ENCODE assay signal across 35 cellular contexts in genomic region chr6:4625557-4625956, GRCh38.
"Had no signal": no experiment of that assay in that cellular context is flagged by ENCODE, and none has a peak within 500 bp of the region (broad histone marks: within the 10 kb centered on the region; RNA-seq: fewer than 3 reads in every experiment).

No MANE protein-coding gene starts in this region.

- ATAC-seq: activated CD8-positive, alpha-beta memory T cell treated with anti-CD3 and anti-CD28 coated beads, Interleukin-2, amount 10 ng/mL, durations not matched to agents 7 days and 5 days; activated CD8-positive, alpha-beta T cell treated with anti-CD3 and anti-CD28 coated beads, Interleukin-2, amount 10 ng/mL, durations not matched to agents 7 days and 5 days; activated naive CD8-positive, alpha-beta T cell treated with anti-CD3 and anti-CD28 coated beads, Interleukin-2, amount 50 U/mL, for 24 hours had no signal

- H3K4me1 ChIP-seq: ascending aorta had no signal

- H3K27ac Mint-ChIP-seq: activated B cell treated with CpG ODN at 0.5 μM for 24 hours; activated CD4-positive, alpha-beta memory T cell treated with anti-CD3 and anti-CD28 coated beads, Interleukin-2, amount 10 ng/mL, durations not matched to agents 7 days and 5 days; activated CD4-positive, alpha-beta T cell treated with anti-CD3 and anti-CD28 coated beads, Interleukin-2, amount 10 ng/mL, durations not matched to agents 24 days and 14 days; activated CD8-positive, alpha-beta memory T cell treated with anti-CD3 and anti-CD28 coated beads, Interleukin-2, amount 10 ng/mL, durations not matched to agents 7 days and 5 days; activated CD8-positive, alpha-beta T cell treated with anti-CD3 and anti-CD28 coated beads, Interleukin-2, amount 10 ng/mL, durations not matched to agents 7 days and 5 days; activated naive CD4-positive, alpha-beta T cell treated with anti-CD3 and anti-CD28 coated beads, Interleukin-2, amount 10 ng/mL, durations not matched to agents 7 days and 5 days; activated naive CD4-positive, alpha-beta T cell treated with anti-CD3 and anti-CD28 coated beads, Interleukin-2, amount 50 U/mL, for 24 hours; activated naive CD8-positive, alpha-beta T cell; activated naive CD8-positive, alpha-beta T cell treated with anti-CD3 and anti-CD28 coated beads, Interleukin-2, amount 10 ng/mL, durations not matched to agents 7 days and 5 days; activated naive CD8-positive, alpha-beta T cell treated with anti-CD3 and anti-CD28 coated beads, Interleukin-2, amount 50 U/mL, for 24 hours; activated T-cell treated with anti-CD3 and anti-CD28 coated beads, Interleukin-2, amount 50 U/mL, for 24 hours; activated T-helper 2 cell treated with anti-CD3 and anti-CD28 coated beads, Interferon-gamma antibody, Interleukin-2, Interleukin-4, amounts not matched to agents 10 μg/mL and 5 μg/mL and 100 μg/mL, durations not matched to agents 14 hours and 24 hours and 36 hours; brain; T-helper 1 cell treated with Interleukin-12 subunit alpha and Interleukin-12 subunit beta and Interleukin-4 antibody, amounts not matched to agents 30 μg/mL and 1 μg/mL, for 36 hours; T-helper 2 cell treated with Interferon-gamma antibody and Interleukin-4, amounts not matched to agents 5 μg/mL and 100 μg/mL, for 36 hours had no signal

- H3K27me3 Mint-ChIP-seq: activated B cell treated with CpG ODN at 0.5 μM for 24 hours; activated CD4-positive, alpha-beta T cell treated with anti-CD3 and anti-CD28 coated beads, Interleukin-2, amount 10 ng/mL, durations not matched to agents 24 days and 14 days; activated naive CD4-positive, alpha-beta T cell treated with anti-CD3 and anti-CD28 coated beads, Interleukin-2, amount 50 U/mL, for 24 hours; activated naive CD8-positive, alpha-beta T cell; activated naive CD8-positive, alpha-beta T cell treated with anti-CD3 and anti-CD28 coated beads, Interleukin-2, amount 10 ng/mL, durations not matched to agents 7 days and 5 days; activated naive CD8-positive, alpha-beta T cell treated with anti-CD3 and anti-CD28 coated beads, Interleukin-2, amount 50 U/mL, for 24 hours; activated T-cell treated with anti-CD3 and anti-CD28 coated beads, Interleukin-2, amount 50 U/mL, for 24 hours had no signal

- FAIRE-seq: bronchial epithelial cell, colon, TTC549 had no signal

- H3K4me1 Mint-ChIP-seq: activated B cell treated with CpG ODN at 0.5 μM for 24 hours; activated CD4-positive, alpha-beta memory T cell treated with anti-CD3 and anti-CD28 coated beads, Interleukin-2, amount 10 ng/mL, durations not matched to agents 7 days and 5 days; activated CD4-positive, alpha-beta T cell treated with anti-CD3 and anti-CD28 coated beads, Interleukin-2, amount 10 ng/mL, durations not matched to agents 24 days and 14 days; activated CD8-positive, alpha-beta memory T cell treated with anti-CD3 and anti-CD28 coated beads, Interleukin-2, amount 10 ng/mL, durations not matched to agents 7 days and 5 days; activated naive CD4-positive, alpha-beta T cell treated with anti-CD3 and anti-CD28 coated beads, Interleukin-2, amount 10 ng/mL, durations not matched to agents 7 days and 5 days; activated naive CD4-positive, alpha-beta T cell treated with anti-CD3 and anti-CD28 coated beads, Interleukin-2, amount 50 U/mL, for 24 hours; activated naive CD8-positive, alpha-beta T cell treated with anti-CD3 and anti-CD28 coated beads, Interleukin-2, amount 10 ng/mL, durations not matched to agents 7 days and 5 days; activated naive CD8-positive, alpha-beta T cell treated with anti-CD3 and anti-CD28 coated beads, Interleukin-2, amount 50 U/mL, for 24 hours; brain had no signal

- H3K4me3 Mint-ChIP-seq: activated B cell treated with CpG ODN at 0.5 μM for 24 hours; activated CD4-positive, alpha-beta memory T cell treated with anti-CD3 and anti-CD28 coated beads, Interleukin-2, amount 10 ng/mL, durations not matched to agents 7 days and 5 days; activated CD4-positive, alpha-beta T cell treated with anti-CD3 and anti-CD28 coated beads, Interleukin-2, amount 10 ng/mL, durations not matched to agents 24 days and 14 days; activated CD8-positive, alpha-beta memory T cell treated with anti-CD3 and anti-CD28 coated beads, Interleukin-2, amount 10 ng/mL, durations not matched to agents 7 days and 5 days; activated CD8-positive, alpha-beta T cell treated with anti-CD3 and anti-CD28 coated beads, Interleukin-2, amount 10 ng/mL, durations not matched to agents 7 days and 5 days; activated naive CD4-positive, alpha-beta T cell treated with anti-CD3 and anti-CD28 coated beads, Interleukin-2, amount 10 ng/mL, durations not matched to agents 7 days and 5 days; activated naive CD4-positive, alpha-beta T cell treated with anti-CD3 and anti-CD28 coated beads, Interleukin-2, amount 50 U/mL, for 24 hours; activated naive CD8-positive, alpha-beta T cell; activated naive CD8-positive, alpha-beta T cell treated with anti-CD3 and anti-CD28 coated beads, Interleukin-2, amount 10 ng/mL, durations not matched to agents 7 days and 5 days; activated naive CD8-positive, alpha-beta T cell treated with anti-CD3 and anti-CD28 coated beads, Interleukin-2, amount 50 U/mL, for 24 hours; activated T-cell treated with anti-CD3 and anti-CD28 coated beads, Interleukin-2, amount 50 U/mL, for 24 hours; brain; T-helper 1 cell treated with Interleukin-12 subunit alpha and Interleukin-12 subunit beta and Interleukin-4 antibody, amounts not matched to agents 30 μg/mL and 1 μg/mL, for 36 hours; T-helper 2 cell treated with Interferon-gamma antibody and Interleukin-4, amounts not matched to agents 5 μg/mL and 100 μg/mL, for 36 hours had no signal

- H3K36me3 Mint-ChIP-seq: activated CD8-positive, alpha-beta memory T cell treated with anti-CD3 and anti-CD28 coated beads, Interleukin-2, amount 10 ng/mL, durations not matched to agents 7 days and 5 days; activated naive CD4-positive, alpha-beta T cell treated with anti-CD3 and anti-CD28 coated beads, Interleukin-2, amount 10 ng/mL, durations not matched to agents 7 days and 5 days; activated naive CD4-positive, alpha-beta T cell treated with anti-CD3 and anti-CD28 coated beads, Interleukin-2, amount 50 U/mL, for 24 hours; activated naive CD8-positive, alpha-beta T cell treated with anti-CD3 and anti-CD28 coated beads, Interleukin-2, amount 10 ng/mL, durations not matched to agents 7 days and 5 days; brain had no signal

- H3K9me3 Mint-ChIP-seq: activated CD4-positive, alpha-beta T cell treated with anti-CD3 and anti-CD28 coated beads, Interleukin-2, amount 10 ng/mL, durations not matched to agents 24 days and 14 days had no signal

- H3K27ac ChIP-seq: ascending aorta, cardiac muscle cell, VCaP had no signal

- DNase-seq: activated B cell treated with CpG ODN at 0.5 μM for 24 hours; activated CD4-positive, alpha-beta memory T cell treated with anti-CD3 and anti-CD28 coated beads, Interleukin-2, amount 10 ng/mL, durations not matched to agents 7 days and 5 days; activated CD4-positive, alpha-beta T cell treated with anti-CD3 and anti-CD28 coated beads for 4 hours; activated CD4-positive, alpha-beta T cell treated with anti-CD3 and anti-CD28 coated beads, Interleukin-2, amount 10 ng/mL, durations not matched to agents 24 days and 14 days; activated CD4-positive, alpha-beta T cell treated with anti-CD3 and anti-CD28 coated beads, Interleukin-2, amount 50 U/mL, for 48 hours; activated CD4-positive, CD25-positive, alpha-beta regulatory T cell treated with anti-CD3 and anti-CD28 coated beads, Interleukin-2, amount 50 U/mL, for 72 hours; activated CD8-positive, alpha-beta memory T cell treated with anti-CD3 and anti-CD28 coated beads for 24 hours; activated CD8-positive, alpha-beta memory T cell treated with anti-CD3 and anti-CD28 coated beads, Interleukin-2, amount 10 ng/mL, durations not matched to agents 7 days and 5 days; activated CD8-positive, alpha-beta memory T cell treated with anti-CD3 and anti-CD28 coated beads, Interleukin-2, amount 50 U/mL, for 48 hours; activated CD8-positive, alpha-beta T cell treated with anti-CD3 and anti-CD28 coated beads, Interleukin-2, amount 10 ng/mL, durations not matched to agents 7 days and 5 days; activated effector memory CD4-positive, alpha-beta T cell treated with Interleukin-2 at 50 U/mL for 16 hours; activated gamma-delta T cell; activated naive CD4-positive, alpha-beta T cell treated with anti-CD3 and anti-CD28 coated beads, Interleukin-2, amount 10 ng/mL, durations not matched to agents 7 days and 5 days; activated naive CD4-positive, alpha-beta T cell treated with Interleukin-2 at 50 U/mL for 16 hours; activated naive CD8-positive, alpha-beta T cell treated with anti-CD3 and anti-CD28 coated beads, Interleukin-2, amount 10 ng/mL, durations not matched to agents 7 days and 5 days; activated naive CD8-positive, alpha-beta T cell treated with anti-CD3 and anti-CD28 coated beads, Interleukin-2, amount 50 U/mL, for 24 hours; activated T-cell treated with anti-CD3 and anti-CD28 coated beads, Interleukin-2, amount 50 U/mL, for 24 hours; activated T-cell treated with anti-CD3 and anti-CD28 coated beads, Interleukin-2, amount 50 U/mL, for 48 hours; amygdala; anterior cingulate cortex; caudate nucleus; T-helper 2 cell; T-helper 9 cell had no signal

- H3K36me3 ChIP-seq: ascending aorta, cardiac muscle cell had no signal

- H3K4me3 ChIP-seq: ascending aorta, cardiac muscle cell had no signal

- H3K27me3 ChIP-seq: ascending aorta, cardiac muscle cell had no signal
